In genomic region chr3:66029443-66029842, GRCh38 we compare ENCODE assay signal across 17 cellular contexts. TPM values are rescaled to one million over a fixed set of nuclear protein-coding genes. Genes with fewer than 3 reads are reported as not detected.
DNase-seq lines count a peak whose midpoint lies in the region.
"Had no signal": no experiment of that assay in that cellular context is flagged by ENCODE, and none has a peak within 500 bp of the region (broad histone marks: within the 10 kb centered on the region; RNA-seq: fewer than 3 reads in every experiment).

No MANE protein-coding gene starts in this region.

- no peak overlapping the region for H2AK5ac ChIP-seq in trophoblast cell (ENCODE audit: low read length)

- peak; percentile 63 for DNase-seq in GM23248
- DNase-seq in RKO (ENCODE audit: low spot score): peak; percentile 34
- DNase-seq in hepatic stellate cell (ENCODE audit: low spot score): peak; percentile 18
- no peak for DNase-seq in trophoblast cell
- no peak for DNase-seq in UCSD-AML1 (lab: John Stamatoyannopoulos, UW; ENCODE audit: unreplicated experiment)
- DNase-seq in activated naive CD8-positive, alpha-beta T cell treated with anti-CD3 and anti-CD28 coated beads for 36 hours: no peak
- DNase-seq in retina: no peak
- DNase-seq: C1 segment of cervical spinal cord; CD8-positive, alpha-beta memory T cell; DMS53; NCI-H1417; NCI-H187; NCI-H2227 treated with DMSO at 0.1 percent for 48 hours; NCI-H510A treated with DMSO at 0.1 percent for 48 hours; NCI-H774; SHP77 treated with DMSO at 0.1 percent for 48 hours had no signal

- no peak overlapping the region for H3K23ac ChIP-seq in trophoblast cell (ENCODE audit: low read length)

- no peak overlapping the region for H3K4me3 Mint-ChIP-seq in activated naive CD8-positive, alpha-beta T cell treated with anti-CD3 and anti-CD28 coated beads for 36 hours
- H3K4me3 Mint-ChIP-seq: CD8-positive, alpha-beta memory T cell had no signal

- H3K36me3 ChIP-seq in GM23248 (ENCODE audit: low read depth) (no peaks in the 10 kb centered on the region), trophoblast cell (ENCODE audit: control insufficient read depth in 1 of 2, insufficient read depth in 2 of 2, low read length in 2 of 2) (no peaks in the 10 kb centered on the region)

- H3K9ac ChIP-seq in GM23248 (no peak overlapping the region), trophoblast cell (ENCODE audit: low read length) (no peak overlapping the region)
- H3K9ac ChIP-seq: KMS-11 had no signal

- H4K20me1 ChIP-seq in GM23248 (ENCODE audit: insufficient read depth): no peaks in the 10 kb centered on the region

- H3K79me1 ChIP-seq in trophoblast cell (ENCODE audit: low read length): no peaks in the 10 kb centered on the region

- H2BK5ac ChIP-seq in trophoblast cell (ENCODE audit: low read depth, low read length, poor library complexity): no peak overlapping the region

- H3K27ac ChIP-seq in GM23248 (no peak overlapping the region), trophoblast cell (ENCODE audit: low read depth, low read length) (no peak overlapping the region)
- H3K27ac ChIP-seq: KMS-11 had no signal

- H3K4me2 ChIP-seq in GM23248 (ENCODE audit: unreplicated experiment) (no peak overlapping the region), trophoblast cell (ENCODE audit: low read length) (no peak overlapping the region)
- H3K4me2 ChIP-seq: KMS-11 had no signal

- H4K12ac ChIP-seq in trophoblast cell (ENCODE audit: low read depth, low read length): no peak overlapping the region

- H3K4me1 ChIP-seq in GM23248 (ENCODE audit: insufficient read depth) (peaks cover 10% of the 10 kb centered on the region; the same call in 1 of the 2 replicates), trophoblast cell (ENCODE audit: control insufficient read depth in 1 of 2, insufficient read depth in 2 of 2, low read length in 2 of 2) (peaks cover 0 to 2% of the 10 kb centered on the region in 2 experiments)

- H3K79me2 ChIP-seq in GM23248 (ENCODE audit: insufficient read depth) (peaks cover 99% of the 10 kb centered on the region), trophoblast cell (ENCODE audit: control insufficient read depth, insufficient read depth, low read length, poor library complexity) (peaks cover 4% of the 10 kb centered on the region)

- peaks cover 3% of the 10 kb centered on the region for H3K4me1 Mint-ChIP-seq in activated naive CD8-positive, alpha-beta T cell treated with anti-CD3 and anti-CD28 coated beads for 36 hours
- H3K4me1 Mint-ChIP-seq: CD8-positive, alpha-beta memory T cell had no signal

- no peaks in the 10 kb centered on the region for H3K9me3 Mint-ChIP-seq in activated naive CD8-positive, alpha-beta T cell treated with anti-CD3 and anti-CD28 coated beads for 36 hours

- no peak overlapping the region for H2BK12ac ChIP-seq in trophoblast cell (ENCODE audit: low read length)

- H3K4me3 ChIP-seq in GM23248 (no peak overlapping the region), trophoblast cell (ENCODE audit: low read depth, low read length) (no peak overlapping the region)

- no peaks in the 10 kb centered on the region for H3K36me3 Mint-ChIP-seq in activated naive CD8-positive, alpha-beta T cell treated with anti-CD3 and anti-CD28 coated beads for 36 hours

- peak overlapping the region; percentile 3 for H3K4ac ChIP-seq in trophoblast cell (ENCODE audit: low read depth, low read length)

- H3K9me3 ChIP-seq in GM23248 (ENCODE audit: low read depth) (no peaks in the 10 kb centered on the region), trophoblast cell (ENCODE audit: insufficient read depth, low read depth, low read length) (no peaks in the 10 kb centered on the region)

- no peak overlapping the region for H3K27ac Mint-ChIP-seq in activated naive CD8-positive, alpha-beta T cell treated with anti-CD3 and anti-CD28 coated beads for 36 hours
- H3K27ac Mint-ChIP-seq: CD8-positive, alpha-beta memory T cell had no signal

- no peak overlapping the region for H2BK120ac ChIP-seq in trophoblast cell (ENCODE audit: insufficient read depth, low read length, poor library complexity)

- peaks cover 17% of the 10 kb centered on the region for H3K27me3 Mint-ChIP-seq in activated naive CD8-positive, alpha-beta T cell treated with anti-CD3 and anti-CD28 coated beads for 36 hours

- no peak overlapping the region for H3K14ac ChIP-seq in trophoblast cell (ENCODE audit: low read length)

- no peak overlapping the region for H4K8ac ChIP-seq in trophoblast cell (ENCODE audit: low read depth, low read length)

- no peaks in the 10 kb centered on the region for H3K27me3 ChIP-seq in GM23248 (replicated peaks; ENCODE audit: insufficient read depth)
- H3K27me3 ChIP-seq in trophoblast cell (ENCODE audit: insufficient read depth, low read length): no peaks in the 10 kb centered on the region

- no peak overlapping the region for H2AFZ ChIP-seq in GM23248
- no peak overlapping the region for H2AFZ ChIP-seq in trophoblast cell (ENCODE audit: insufficient read depth, low read length, poor library complexity)

- peaks cover 5% of the 10 kb centered on the region; the same call in 1 of the 2 replicates for H3F3A ChIP-seq in GM23248 (ENCODE audit: insufficient read depth)

- in situ Hi-C loops in GM23248 (cut with MboI): no loop called here

- no peak overlapping the region for H4K91ac ChIP-seq in trophoblast cell (ENCODE audit: low read depth, low read length)

- H3K9me2 ChIP-seq in GM23248 (ENCODE audit: insufficient read depth): no peaks in the 10 kb centered on the region

- no peak overlapping the region for H3K18ac ChIP-seq in trophoblast cell (ENCODE audit: low read length)

RNA-seq across cellular contexts. Expression of gene MAGI1, which starts 9.3 kb away (rescaled TPM):
- 13.8 and 34.1 TPM in 2 replicates for total RNA-seq in GM23248 (2014; rRNA removed; shearing (Covaris generic))
- polyA plus RNA-seq in GM23248 (2016; fragmentation: Nextera tagmentation; extraction: Ambion mirVana): 5.8 and 7.3 TPM in 2 replicates
- 73.5 and 77.0 TPM in 2 replicates for polyA plus RNA-seq in trophoblast cell (2013)
- under 1 TPM; 0.12 to 0.16 TPM for total RNA-seq in activated naive CD8-positive, alpha-beta T cell treated with anti-CD3 and anti-CD28 coated beads for 36 hours
- polyA plus RNA-seq: CD8-positive, alpha-beta memory T cell had no signal

Comparison
In these comparisons a context has a peak if more than half of its experiments do, and no peak if none do; other contexts are left out.
1. DNase-seq: peak in GM23248 (single experiment), RKO (single experiment) and hepatic stellate cell (single experiment); none in trophoblast cell (0 of 2), UCSD-AML1 (single experiment), activated naive CD8-positive, alpha-beta T cell treated with anti-CD3 and anti-CD28 coated beads for 36 hours (single experiment) and retina (single experiment).
2. RNA of gene MAGI1, which starts 9.3 kb away (total RNA-seq): 13.8 to 34.1 TPM in GM23248; 0.12 to 0.16 TPM in activated naive CD8-positive, alpha-beta T cell treated with anti-CD3 and anti-CD28 coated beads for 36 hours; every median in the first group is over 10 times any median in the second.